ENCODE assay signal across 6 cellular contexts in the genomic region with DNA sequence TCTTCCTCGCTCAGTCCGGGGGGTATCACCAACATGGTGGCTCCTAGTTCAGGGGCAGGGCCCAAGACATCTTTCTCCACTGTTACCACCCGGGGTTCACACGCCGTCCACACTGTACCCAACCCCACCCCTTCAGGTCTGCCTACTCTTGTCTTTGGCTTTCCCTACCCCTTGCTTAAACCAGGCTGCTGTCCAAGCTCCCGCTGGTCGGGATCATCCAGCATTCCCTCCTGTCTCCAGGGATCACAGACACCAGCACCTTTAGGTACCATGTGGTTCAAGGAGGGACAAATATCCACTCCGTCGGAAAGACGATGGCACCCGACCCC. TPM values are rescaled to one million over a fixed set of nuclear protein-coding genes. Genes with fewer than 3 reads are reported as not detected.
DNase-seq lines count a peak whose midpoint lies in the region; ATAC-seq and TF ChIP-seq lines count a peak whose summit lies in the region.

No MANE protein-coding gene starts in this region.

- peak overlapping the region; percentile 91 for H3K4me3 Mint-ChIP-seq in activated CD4-positive, alpha-beta T cell treated with anti-CD3 and anti-CD28 coated beads, Interleukin-2, amount 10 ng/mL, durations not matched to agents 7 days and 5 days

- H3K27me3 ChIP-seq in dorsolateral prefrontal cortex: no peaks in the 10 kb centered on the region
- H3K27me3 ChIP-seq in rectal smooth muscle tissue (ENCODE audit: control insufficient read depth, insufficient read depth, low read length): no peaks in the 10 kb centered on the region

- H3K4me1 Mint-ChIP-seq in activated CD4-positive, alpha-beta T cell treated with anti-CD3 and anti-CD28 coated beads, Interleukin-2, amount 10 ng/mL, durations not matched to agents 7 days and 5 days: peaks cover 38% of the 10 kb centered on the region

- intact Hi-C loops in dorsolateral prefrontal cortex (cut with DNase I): loop anchor here in 1 of 2 donors (5.0 to 10.0 kb wide), 2 partner anchors 164 to 256 kb away; partner anchors contain the start of genes ABHD16A and VARS1

- CTCF ChIA-PET in activated CD4-positive, alpha-beta T cell treated with anti-CD3 and anti-CD28 coated beads, Interleukin-2, amount 10 ng/mL, durations not matched to agents 7 days and 5 days (lab: Charles Lee): interaction anchor here (1.6 to 1.8 kb wide), 2 partner anchors 12 to 34 kb away, joined by 4 to 19 read pairs; partner anchors contain the start of gene DXO

- no peaks in the 10 kb centered on the region for H3K27me3 Mint-ChIP-seq in activated CD4-positive, alpha-beta T cell treated with anti-CD3 and anti-CD28 coated beads, Interleukin-2, amount 10 ng/mL, durations not matched to agents 7 days and 5 days

- POLR2A ChIA-PET in activated CD4-positive, alpha-beta T cell treated with anti-CD3 and anti-CD28 coated beads, Interleukin-2, amount 10 ng/mL, durations not matched to agents 7 days and 5 days (lab: Charles Lee): no interaction called here

- peak overlapping the region; percentile 81 for H3K9ac ChIP-seq in rectal smooth muscle tissue (ENCODE audit: low read length)

- H3K4me3 ChIP-seq in dorsolateral prefrontal cortex (peak overlapping the region; percentile 61 to 100 (median 94)), rectal smooth muscle tissue (ENCODE audit: low read length) (peak overlapping the region; percentile 79)

- no peaks in the 10 kb centered on the region for H3K9me3 Mint-ChIP-seq in activated CD4-positive, alpha-beta T cell treated with anti-CD3 and anti-CD28 coated beads, Interleukin-2, amount 10 ng/mL, durations not matched to agents 7 days and 5 days

- H3K4me1 ChIP-seq in rectal smooth muscle tissue (ENCODE audit: control insufficient read depth, insufficient read depth, low read length): peaks cover 15% of the 10 kb centered on the region

- no peak for TF ChIP-seq CTCF in dorsolateral prefrontal cortex (IDR thresholded peaks at IDR 0.05 in 54 of 56, conservative IDR thresholded peaks at IDR 0.05 in 2 of 56; ENCODE audit: low read depth in 1 of 56, partially characterized antibody in 56 of 56)

- no peak for ATAC-seq in GM19455 (IDR thresholded peaks at IDR 0.05; ENCODE audit: unreplicated experiment)

- no peak for DNase-seq in activated CD4-positive, alpha-beta T cell treated with anti-CD3 and anti-CD28 coated beads, Interleukin-2, amount 10 ng/mL, durations not matched to agents 7 days and 5 days
- no peak for DNase-seq in activated CD4-positive, alpha-beta T cell treated with anti-CD3 and anti-CD28 coated beads, Interleukin-2, amount 50 U/mL, for 48 hours
- no peak for DNase-seq in dorsolateral prefrontal cortex
- DNase-seq in NCI-H1930 (lab: John Stamatoyannopoulos, UW): no peak

- H3K27ac Mint-ChIP-seq in activated CD4-positive, alpha-beta T cell treated with anti-CD3 and anti-CD28 coated beads, Interleukin-2, amount 10 ng/mL, durations not matched to agents 7 days and 5 days: peak overlapping the region; percentile 97

- H3K27ac ChIP-seq in dorsolateral prefrontal cortex (peak overlapping the region in 54 of 59 donors; percentile 6 to 93 (median 82)), rectal smooth muscle tissue (ENCODE audit: low read depth, low read length) (peak overlapping the region; percentile 75)

- peaks cover 61% of the 10 kb centered on the region for H3K36me3 Mint-ChIP-seq in activated CD4-positive, alpha-beta T cell treated with anti-CD3 and anti-CD28 coated beads, Interleukin-2, amount 10 ng/mL, durations not matched to agents 7 days and 5 days (ENCODE audit: low read depth)

- peaks cover 41% of the 10 kb centered on the region for H3K36me3 ChIP-seq in rectal smooth muscle tissue (ENCODE audit: control insufficient read depth, insufficient read depth, low read length)

RNA-seq across cellular contexts. Expression of gene NELFE, which starts 0.4 kb away (rescaled TPM):
- 10 to 100 TPM; 65.2 to 72.3 TPM for total RNA-seq in activated CD4-positive, alpha-beta T cell treated with anti-CD3 and anti-CD28 coated beads, Interleukin-2, amount 10 ng/mL, durations not matched to agents 7 days and 5 days
- total RNA-seq in dorsolateral prefrontal cortex: 10 to 100 TPM; 28.5 to 67.8 (median 43.3) TPM

RNA-seq across cellular contexts. Expression of gene SKIC2, which starts 0.6 kb away (rescaled TPM):
- 100 to 1,000 TPM in 1 of 2 experiments, 10 to 100 TPM in 1; 88.0 to 101 TPM for total RNA-seq in activated CD4-positive, alpha-beta T cell treated with anti-CD3 and anti-CD28 coated beads, Interleukin-2, amount 10 ng/mL, durations not matched to agents 7 days and 5 days
- 100 to 1,000 TPM in 4 of 120 experiments, 10 to 100 TPM in 116; 48.6 to 115 (median 68.4) TPM for total RNA-seq in dorsolateral prefrontal cortex

RNA-seq across cellular contexts. Expression of gene CFB, which starts 12.5 kb away (rescaled TPM):
- under 1 TPM in 1 of 2 experiments, not detected in 1; 0.37 TPM for total RNA-seq in activated CD4-positive, alpha-beta T cell treated with anti-CD3 and anti-CD28 coated beads, Interleukin-2, amount 10 ng/mL, durations not matched to agents 7 days and 5 days
- total RNA-seq in dorsolateral prefrontal cortex: 10 to 100 TPM in 66 of 120 experiments, 1 to 10 TPM in 54; 3.8 to 32.2 (median 10.6) TPM

RNA-seq across cellular contexts. Expression of gene DXO, which starts 13.6 kb away (rescaled TPM):
- total RNA-seq in activated CD4-positive, alpha-beta T cell treated with anti-CD3 and anti-CD28 coated beads, Interleukin-2, amount 10 ng/mL, durations not matched to agents 7 days and 5 days: 10 to 100 TPM; 20.4 to 21.8 TPM
- total RNA-seq in dorsolateral prefrontal cortex: 10 to 100 TPM; 15.3 to 38.3 (median 23.5) TPM

RNA-seq across cellular contexts. Expression of gene C4A, which starts 23.5 kb away (rescaled TPM):
- 1 to 10 TPM; 3.0 to 4.2 TPM for total RNA-seq in activated CD4-positive, alpha-beta T cell treated with anti-CD3 and anti-CD28 coated beads, Interleukin-2, amount 10 ng/mL, durations not matched to agents 7 days and 5 days
- 100 to 1,000 TPM in 73 of 120 experiments, 10 to 100 TPM in 47; 28.7 to 508 (median 110) TPM for total RNA-seq in dorsolateral prefrontal cortex
